ENCODE assay signal across 17 cellular contexts in genomic region chr16:28259091-28259780, GRCh38. TPM values are rescaled to one million over a fixed set of nuclear protein-coding genes. Genes with fewer than 3 reads are reported as not detected.
DNase-seq lines count a peak whose midpoint lies in the region; ATAC-seq and TF ChIP-seq lines count a peak whose summit lies in the region.
"Had no signal": no experiment of that assay in that cellular context is flagged by ENCODE, and none has a peak within 500 bp of the region (broad histone marks: within the 10 kb centered on the region; RNA-seq: fewer than 3 reads in every experiment).

No MANE protein-coding gene starts in this region.

- no peak overlapping the region for H3K9ac ChIP-seq in MM.1S (ENCODE audit: low read length)
- H3K9ac ChIP-seq in parathyroid adenoma, result no peak overlapping the region

- TF ChIP-seq CTCF in CD8-positive, alpha-beta T cell (IDR thresholded peaks at IDR 0.05), result no peak
- TF ChIP-seq CTCF in MM.1S (IDR thresholded peaks at IDR 0.05; ENCODE audit: low read length), result no peak
- no peak for TF ChIP-seq CTCF in heart right ventricle (IDR thresholded peaks at IDR 0.05)
- TF ChIP-seq CTCF in parathyroid adenoma (IDR thresholded peaks at IDR 0.05), result no peak
- no peak for TF ChIP-seq CTCF in BE2C (IDR thresholded peaks at IDR 0.05; ENCODE audit: low read depth, low read length)

- WGBS in heart right ventricle, 2 donors, result 26 to 39% methylated on average over 27 to 29 of the region's 29 CpGs

- H3K9me2 ChIP-seq in MM.1S (replicated peaks; ENCODE audit: insufficient read depth, low read length), result no peaks in the 10 kb centered on the region

- H2AFZ ChIP-seq in MM.1S (ENCODE audit: low read length) (peak overlapping the region; percentile 59; the same call in 1 of the 2 replicates), parathyroid adenoma (peak overlapping the region; percentile 82)

- no peak for ATAC-seq in CD8-positive, alpha-beta T cell
- peak; percentile 14 to 56 (median 29) for ATAC-seq in heart right ventricle
- ATAC-seq in HG03095 (IDR thresholded peaks at IDR 0.05; ENCODE audit: unreplicated experiment), result no peak
- ATAC-seq: esophagus mucosa had no signal

- H3K27me3 Mint-ChIP-seq in CD8-positive, alpha-beta T cell (ENCODE audit: low read depth), result no peaks in the 10 kb centered on the region

- no peaks in the 10 kb centered on the region for H3K9me3 Mint-ChIP-seq in CD8-positive, alpha-beta T cell

- no peaks in the 10 kb centered on the region for H3K36me3 Mint-ChIP-seq in CD8-positive, alpha-beta T cell

- H4K20me1 ChIP-seq in MM.1S (ENCODE audit: insufficient read depth, low read length), result no peaks in the 10 kb centered on the region

- H3K4me3 ChIP-seq in CD8-positive, alpha-beta T cell (ENCODE audit: low read depth, low read length), result no peak overlapping the region
- no peak overlapping the region for H3K4me3 ChIP-seq in MM.1S (ENCODE audit: low read length)
- peak overlapping the region; percentile 32 to 65 (median 54) for H3K4me3 ChIP-seq in heart right ventricle
- H3K4me3 ChIP-seq in parathyroid adenoma (ENCODE audit: low read depth, low read length), result peak overlapping the region; percentile 47
- no peak overlapping the region for H3K4me3 ChIP-seq in BE2C (ENCODE audit: low read depth, low read length)
- H3K4me3 ChIP-seq: left lung, upper lobe of left lung had no signal

- no peaks in the 10 kb centered on the region for H3F3A ChIP-seq in MM.1S (ENCODE audit: insufficient read depth, low read length)

- H3K36me3 ChIP-seq in CD8-positive, alpha-beta T cell (ENCODE audit: insufficient read depth, low read length), result no peaks in the 10 kb centered on the region
- H3K36me3 ChIP-seq in MM.1S (replicated peaks; ENCODE audit: insufficient read depth, low read length), result no peaks in the 10 kb centered on the region
- no peaks in the 10 kb centered on the region for H3K36me3 ChIP-seq in heart right ventricle
- H3K36me3 ChIP-seq in parathyroid adenoma (ENCODE audit: control insufficient read depth, insufficient read depth, low read length), result no peaks in the 10 kb centered on the region
- H3K36me3 ChIP-seq in BE2C, result no peaks in the 10 kb centered on the region
- H3K36me3 ChIP-seq: left lung, upper lobe of left lung had no signal

- H3K4me2 ChIP-seq in MM.1S (ENCODE audit: low read depth, low read length), result peak overlapping the region; percentile 4; the same call in 1 of the 2 replicates
- peak overlapping the region; percentile 83 for H3K4me2 ChIP-seq in parathyroid adenoma (ENCODE audit: low read length)

- H3K79me2 ChIP-seq in MM.1S (ENCODE audit: low read length), result no peaks in the 10 kb centered on the region
- no peaks in the 10 kb centered on the region for H3K79me2 ChIP-seq in parathyroid adenoma

- no peak overlapping the region for H3K27ac Mint-ChIP-seq in CD8-positive, alpha-beta T cell

- H3K9me3 ChIP-seq in CD8-positive, alpha-beta T cell (ENCODE audit: low read length), result no peaks in the 10 kb centered on the region
- H3K9me3 ChIP-seq in MM.1S (replicated peaks; ENCODE audit: insufficient read depth, low read length) (no peaks in the 10 kb centered on the region), heart right ventricle (no peaks in the 10 kb centered on the region), parathyroid adenoma (ENCODE audit: control insufficient read depth, low read length) (no peaks in the 10 kb centered on the region), BE2C (no peaks in the 10 kb centered on the region)
- H3K9me3 ChIP-seq: upper lobe of left lung had no signal

- no peaks in the 10 kb centered on the region for H3K27me3 ChIP-seq in CD8-positive, alpha-beta T cell (ENCODE audit: insufficient read depth, low read length)
- H3K27me3 ChIP-seq in MM.1S (replicated peaks; ENCODE audit: insufficient read depth, low read length), result no peaks in the 10 kb centered on the region
- peaks cover 0 to 35% (median 19%) of the 10 kb centered on the region in 7 donors for H3K27me3 ChIP-seq in heart right ventricle
- no peaks in the 10 kb centered on the region for H3K27me3 ChIP-seq in parathyroid adenoma (ENCODE audit: control insufficient read depth, insufficient read depth, low read length)
- H3K27me3 ChIP-seq in BE2C, result peaks cover 8% of the 10 kb centered on the region

- H3K4me1 ChIP-seq in CD8-positive, alpha-beta T cell (ENCODE audit: insufficient read depth, low read length), result peaks cover 21% of the 10 kb centered on the region
- peaks cover 38% of the 10 kb centered on the region for H3K4me1 ChIP-seq in MM.1S (ENCODE audit: low read length)
- peaks cover 0 to 39% (median 5%) of the 10 kb centered on the region in 9 donors for H3K4me1 ChIP-seq in heart right ventricle
- H3K4me1 ChIP-seq in parathyroid adenoma, result peaks cover 5% of the 10 kb centered on the region
- H3K4me1 ChIP-seq in BE2C, result no peaks in the 10 kb centered on the region
- H3K4me1 ChIP-seq: left lung had no signal

- no peak overlapping the region for H3K27ac ChIP-seq in CD8-positive, alpha-beta T cell (ENCODE audit: low read depth, low read length)
- no peak overlapping the region for H3K27ac ChIP-seq in MM.1S (ENCODE audit: low read length)
- H3K27ac ChIP-seq in heart right ventricle, result peak overlapping the region in 9 of 10 donors; percentile 26 to 92 (median 77)
- no peak overlapping the region for H3K27ac ChIP-seq in parathyroid adenoma
- H3K27ac ChIP-seq: left lung, upper lobe of left lung had no signal

- H3K4me3 Mint-ChIP-seq in CD8-positive, alpha-beta T cell, result peak overlapping the region; percentile 38

- CTCF ChIA-PET in CD8-positive, alpha-beta T cell (lab: Charles Lee), result interaction anchor here (4.7 kb wide), 1 partner anchor 18 kb away, joined by 20 read pairs; no protein-coding TSS in a partner anchor

- H3K4me1 Mint-ChIP-seq in CD8-positive, alpha-beta T cell (ENCODE audit: low read depth), result peaks cover 12% of the 10 kb centered on the region

- no peak for DNase-seq in CD8-positive, alpha-beta T cell
- no peak for DNase-seq in MM.1S
- DNase-seq in heart right ventricle, result no peak
- DNase-seq in NCI-H526 (lab: John Stamatoyannopoulos, UW), result no peak
- no peak for DNase-seq in BE2C
- DNase-seq: activated CD4-positive, alpha-beta T cell treated with anti-CD3 and anti-CD28 coated beads for 4 hours; activated T-cell treated with anti-CD3 and anti-CD28 coated beads, Interleukin-2, amount 50 U/mL, for 1 hour; DND-41; MV-4-11; NCI-H2081 treated with DMSO at 0.1 percent for 48 hours; stimulated activated CD4-positive, alpha-beta T cell treated with anti-CD3 and anti-CD28 coated beads, Interleukin-4, amount 100 ng/mL, for 4 hours; T1000 had no signal

- POLR2A ChIA-PET in CD8-positive, alpha-beta T cell (lab: Charles Lee), result no interaction called here

- intact Hi-C loops in CD8-positive, alpha-beta T cell (cut with DNase I, micrococcal nuclease), result no loop called here
- intact Hi-C loops in heart right ventricle (cut with DNase I), result no loop called here

RNA-seq across cellular contexts. Expression of gene SBK1, which starts 33.1 kb away (rescaled TPM):
- total RNA-seq in CD8-positive, alpha-beta T cell, result 10 to 100 TPM; 16.5 to 17.1 TPM
- 1 to 10 TPM; 1.1 to 7.0 (median 3.4) TPM for total RNA-seq in heart right ventricle
- polyA plus RNA-seq in heart right ventricle, result 1 to 10 TPM in 1 of 2 donors, under 1 TPM in 1; 0.38 to 2.9 TPM
- 12.9 TPM for polyA plus RNA-seq in BE2C (2012; ENCODE audit: insufficient read depth, insufficient read length, low read depth)

RNA-seq across cellular contexts. Expression of gene XPO6, which starts 47.5 kb away (rescaled TPM):
- 100 to 1,000 TPM; 355 to 369 TPM for total RNA-seq in CD8-positive, alpha-beta T cell
- 10 to 100 TPM; 22.1 to 41.8 (median 28.9) TPM for total RNA-seq in heart right ventricle
- polyA plus RNA-seq in heart right ventricle, result 10 to 100 TPM; 34.1 to 36.3 TPM
- 164 TPM for polyA plus RNA-seq in BE2C (2012; ENCODE audit: insufficient read depth, insufficient read length, low read depth)

Comparison
In these comparisons a context has a peak if more than half of its experiments do, and no peak if none do; other contexts are left out.
1. ATAC-seq: peak in heart right ventricle (8 of 8); none in CD8-positive, alpha-beta T cell (single experiment) and HG03095 (single experiment).
2. H3K27ac ChIP-seq: peak in heart right ventricle (9 of 10); none in CD8-positive, alpha-beta T cell (single experiment), MM.1S (single experiment) and parathyroid adenoma (single experiment).
3. H3K4me3 ChIP-seq: peak in heart right ventricle (10 of 10) and parathyroid adenoma (single experiment); none in CD8-positive, alpha-beta T cell (single experiment), MM.1S (single experiment) and BE2C (single experiment).
4. RNA of gene XPO6, which starts 47.5 kb away (total RNA-seq): 355 to 369 TPM in CD8-positive, alpha-beta T cell; 22.1 to 41.8 TPM in heart right ventricle; every median in the first group is over 4 times any median in the second.